In genomic region chr1:9784508-9785133, GRCh38 we compare ENCODE assay signal across 8 cellular contexts. TPM values are rescaled to one million over a fixed set of nuclear protein-coding genes. Genes with fewer than 3 reads are reported as not detected.
A peak's percentile ranks its signal among the peaks of the same experiment; 100 is the strongest.
DNase-seq lines count a peak whose midpoint lies in the region; ATAC-seq and TF ChIP-seq lines count a peak whose summit lies in the region.

No MANE protein-coding gene starts in this region.

- WGBS in IMR-90 (ENCODE audit: extremely low coverage in 2 of 2, insufficient read length in 1 of 2), 2 experiments = 80% methylated on average over 1 of the region's 3 CpGs; no CpG with 5 or more reads in 1 of the 2 experiments

- H2BK5ac ChIP-seq in IMR-90 (ENCODE audit: low read depth, low read length, poor library complexity, severe bottlenecking) = no peak overlapping the region

- POLR2A ChIA-PET in IMR-90 (lab: Charles Lee; ENCODE audit: unreplicated experiment) = interaction anchor here (0.6 kb wide), 2 partner anchors 13 to 75 kb away, joined by 5 to 8 read pairs; no protein-coding TSS in a partner anchor

- peaks cover 54% of the 10 kb centered on the region for H4K20me1 ChIP-seq in IMR-90 (ENCODE audit: insufficient read depth, low read length)

- H4K91ac ChIP-seq in IMR-90 (ENCODE audit: insufficient read depth, low read depth, low read length) = no peak overlapping the region

- no peaks in the 10 kb centered on the region for H3K9me3 ChIP-seq in IMR-90 (ENCODE audit: control insufficient read depth, insufficient read depth, low read length)
- H3K9me3 ChIP-seq in MG63 = no peaks in the 10 kb centered on the region

- no peak overlapping the region for H3K18ac ChIP-seq in IMR-90 (ENCODE audit: low read depth, low read length)

- H3K79me1 ChIP-seq in IMR-90 (ENCODE audit: low read depth in 1 of 2, low read length in 2 of 2) = peaks cover 33 to 66% of the 10 kb centered on the region in 2 experiments

- no peaks in the 10 kb centered on the region for H3K27me3 ChIP-seq in IMR-90 (ENCODE audit: control insufficient read depth, insufficient read depth, low read length)
- H3K27me3 ChIP-seq in MG63 = no peaks in the 10 kb centered on the region

- H3K23ac ChIP-seq in IMR-90 (ENCODE audit: low read depth, low read length) = no peak overlapping the region

- no peak overlapping the region for H2BK20ac ChIP-seq in IMR-90 (ENCODE audit: low read depth, low read length)

- dilution Hi-C loops in IMR-90 (cut with HindIII; ENCODE audit: low sequenced_read_pairs, unreplicated experiment) = no loop called here

- TF ChIP-seq RAD21 in IMR-90 (IDR thresholded peaks at IDR 0.05; ENCODE audit: low read length) = peak; percentile 84

- no peak for TF ChIP-seq POLR2A in IMR-90 (IDR thresholded peaks at IDR 0.05; ENCODE audit: low read depth, low read length)

- DNase-seq in D341Med (ENCODE audit: low spot score) (peak; percentile 67), IMR-90 (peak; percentile 68), SHP77 (lab: John Stamatoyannopoulos, UW) (peak; percentile 2 to 54), iPS DF 19.7 (ENCODE audit: low read depth, low spot score) (peak; percentile 38), MG63 (no peak)
- peak in 3 of 4 experiments; percentile 20 to 38 (median 33) for DNase-seq in activated naive CD4-positive, alpha-beta T cell (lab: John Stamatoyannopoulos, UW)
- peak; percentile 59 for DNase-seq in stimulated activated CD4-positive, alpha-beta T cell treated with anti-CD3 and anti-CD28 coated beads, Interleukin-4, amount 100 ng/mL, for 1 hour

- peaks cover 2% of the 10 kb centered on the region; the same call in 1 of the 2 replicates for H3K4me1 ChIP-seq in IMR-90 (ENCODE audit: control insufficient read depth, insufficient read depth, low read length)

- H4K8ac ChIP-seq in IMR-90 (ENCODE audit: low read depth in 2 of 2, low read length in 2 of 2) = no peak overlapping the region

- no peak overlapping the region for H2BK15ac ChIP-seq in IMR-90 (ENCODE audit: low read depth, low read length)

- H4K5ac ChIP-seq in IMR-90 (ENCODE audit: low read depth, low read length) = no peak overlapping the region

- CTCF ChIA-PET in IMR-90 (lab: Yijun Ruan, JAX) = interaction anchor here (0.7 to 1.6 kb wide), 6 partner anchors 8 to 84 kb away, joined by 3 to 6 read pairs (median 4); no protein-coding TSS in a partner anchor

- H3K4me3 ChIP-seq in IMR-90 (ENCODE audit: insufficient read depth, low read depth, low read length) (no peak overlapping the region), MG63 (no peak overlapping the region)

- no peak overlapping the region for H3K4ac ChIP-seq in IMR-90 (ENCODE audit: low read depth, low read length)

- peak; percentile 66 for ATAC-seq in IMR-90 (ENCODE audit: low read depth)
- ATAC-seq in HG03175 (IDR thresholded peaks at IDR 0.05; ENCODE audit: unreplicated experiment) = no peak

- intact Hi-C loops in IMR-90 (cut with micrococcal nuclease) = loop anchor here (1.0 to 5.0 kb wide), 2 partner anchors 38 to 83 kb away; partner anchors contain the start of gene CLSTN1

- peaks cover 3% of the 10 kb centered on the region; the same call in 1 of the 2 replicates for H3K9me1 ChIP-seq in IMR-90 (ENCODE audit: insufficient read depth, low read length)

- H3K56ac ChIP-seq in IMR-90 (ENCODE audit: extremely low read depth, insufficient read depth, low read length) = no peak overlapping the region

- TF ChIP-seq CTCF in IMR-90 (conservative IDR thresholded peaks at IDR 0.05; ENCODE audit: low read depth, low read length) = peak; percentile 70

- no peak overlapping the region for H3K4me2 ChIP-seq in IMR-90 (ENCODE audit: low read depth, low read length)

- in situ Hi-C loops in IMR-90 (cut with MboI; ENCODE audit: low sequenced_read_pairs) = loop anchor here (5.0 kb wide), 1 partner anchor 83 kb away; no protein-coding TSS in a partner anchor

- no peak overlapping the region for H2AK9ac ChIP-seq in IMR-90 (replicated peaks; ENCODE audit: low read depth, low read length, poor library complexity)

- no peak overlapping the region for H3K14ac ChIP-seq in IMR-90 (replicated peaks; ENCODE audit: low read depth, low read length)

- no TSS peak for BruUV-seq in IMR-90 (replicated peaks; lab: Mats Ljungman, UMichigan)

- no peak overlapping the region for H2AFZ ChIP-seq in IMR-90 (replicated peaks; ENCODE audit: low read length, poor library complexity)

- no peak overlapping the region for H3K27ac ChIP-seq in IMR-90 (ENCODE audit: insufficient read depth, low read length)

- no peak overlapping the region for H2AK5ac ChIP-seq in IMR-90 (ENCODE audit: low read depth, low read length)

- H3K9ac ChIP-seq in IMR-90 (ENCODE audit: low read depth, low read length) = no peak overlapping the region

- no peak overlapping the region for H2BK120ac ChIP-seq in IMR-90 (ENCODE audit: low read depth, low read length)

- H3K36me3 ChIP-seq in IMR-90 (ENCODE audit: control insufficient read depth, insufficient read depth, low read length) = no peaks in the 10 kb centered on the region
- no peaks in the 10 kb centered on the region for H3K36me3 ChIP-seq in MG63

TF ChIP-seq in IMR-90, 13 proteins besides CTCF, POLR2A, EP300 and RAD21:
- TF ChIP-seq MAFK (IDR thresholded peaks at IDR 0.05; ENCODE audit: low read depth, low read length) = no peak
- peak; percentile 80 for TF ChIP-seq SMC3 (IDR thresholded peaks at IDR 0.05; ENCODE audit: low read depth, low read length)
- no peak for TF ChIP-seq CHD1 (IDR thresholded peaks at IDR 0.05; ENCODE audit: low read depth, low read length)

RNA-seq across cellular contexts. Expression of gene CLSTN1, which starts 39.1 kb away (rescaled TPM):
- total RNA-seq in IMR-90 (2012; rRNA removed) = 30.1 and 31.9 TPM in 2 replicates
- 55.0 and 72.2 TPM in 2 replicates for polyA plus RNA-seq in IMR-90 (2012; rRNA removed)
- polyA plus RNA-seq in IMR-90 (2012; cell fraction: cytosol; rRNA removed) = 61.7 and 74.8 TPM in 2 replicates
- polyA plus RNA-seq in IMR-90 (2012; cell fraction: nucleus; rRNA removed; ENCODE audit: low replicate concordance) = 63.4 and 67.9 TPM in 2 replicates
- total RNA-seq in MG63 (2014; rRNA removed; shearing (Covaris generic); ENCODE audit: low replicate concordance) = 31.7 and 43.6 TPM in 2 replicates
